Comparison of ENCODE assay signal across 18 cellular contexts in genomic region chr1:158035014-158035413, GRCh38. TPM values are rescaled to one million over a fixed set of nuclear protein-coding genes. Genes with fewer than 3 reads are reported as not detected.
A peak's percentile ranks its signal among the peaks of the same experiment; 100 is the strongest.
DNase-seq lines count a peak whose midpoint lies in the region; ATAC-seq and TF ChIP-seq lines count a peak whose summit lies in the region.
"Had no signal": no experiment of that assay in that cellular context is flagged by ENCODE, and none has a peak within 500 bp of the region (broad histone marks: within the 10 kb centered on the region; RNA-seq: fewer than 3 reads in every experiment).

No MANE protein-coding gene starts in this region.

- H3K36me3 ChIP-seq in ACC112 (ENCODE audit: insufficient read depth, low read length) (no peaks in the 10 kb centered on the region), HEK293 (ENCODE audit: control insufficient read depth in 2 of 2, insufficient read depth in 1 of 2, low read length in 2 of 2) (peaks cover 0 to 4% of the 10 kb centered on the region in 2 experiments; a peak in 1 of 3 replicates), RWPE2 (ENCODE audit: low read depth) (peaks cover 29% of the 10 kb centered on the region)

- no peaks in the 10 kb centered on the region for H3K27me3 Mint-ChIP-seq in mesothelial cell of epicardium (ENCODE audit: low read depth)

- H3K27ac ChIP-seq in ACC112 (ENCODE audit: low read depth, low read length) (peak overlapping the region; percentile 6; the same call in 1 of the 2 replicates), HEK293 (ENCODE audit: extremely low read depth, low read depth, low read length) (no peak overlapping the region), RWPE2 (ENCODE audit: poor library complexity, severe bottlenecking) (peak overlapping the region; percentile 88)

- CTCF ChIA-PET in HEK293 (lab: Yijun Ruan, JAX), result interaction anchor here (0.6 to 4.3 kb wide), 20 partner anchors 9 to 327 kb away, joined by 3 to 55 read pairs (median 4); partner anchors contain the start of gene KIRREL1

- DNase-seq in RWPE2 (ENCODE audit: low spot score) (no peak), mesothelial cell of epicardium (ENCODE audit: low spot score in 2 of 2, unreplicated experiment in 2 of 2) (no peak), ecto neural progenitor cell (ENCODE audit: low spot score) (no peak), iPS-NIHi11 (ENCODE audit: low spot score) (no peak), NCI-H446 (lab: John Stamatoyannopoulos, UW) (no peak)
- DNase-seq: Calu3; CD4-positive, alpha-beta T cell; DMS79 treated with DMSO at 0.1 percent for 48 hours; GF-D8; GOT3; NCI-H1105 treated with DMSO at 0.1 percent for 48 hours; NCI-H187; NCI-H510A; NK-92 treated with Interleukin-12 subunit alpha and Interleukin-12 subunit beta, amount 100 ng/mL, for 24 hours; OCI-M1 had no signal

- H3K4me1 ChIP-seq in ACC112 (ENCODE audit: control insufficient read depth, insufficient read depth, low read length, unreplicated experiment) (peaks cover 45% of the 10 kb centered on the region), HEK293 (ENCODE audit: control insufficient read depth, insufficient read depth, low read length) (no peaks in the 10 kb centered on the region), RWPE2 (ENCODE audit: insufficient read depth, poor library complexity, severe bottlenecking) (peaks cover 24% of the 10 kb centered on the region)

- H3K9me3 ChIP-seq in HEK293 (ENCODE audit: control insufficient read depth, insufficient read depth, low read depth, low read length) (no peaks in the 10 kb centered on the region), RWPE2 (ENCODE audit: severe bottlenecking) (no peaks in the 10 kb centered on the region)

- no peak overlapping the region for H2AFZ ChIP-seq in ACC112 (ENCODE audit: low read length, unreplicated experiment)

- TF ChIP-seq CTCF in HEK293 (tag by site-specific recombination; IDR thresholded peaks at IDR 0.05) (no peak), RWPE2 (IDR thresholded peaks at IDR 0.05; ENCODE audit: poor library complexity, severe bottlenecking) (no peak), mesothelial cell of epicardium (IDR thresholded peaks at IDR 0.05; ENCODE audit: unreplicated experiment) (no peak)

- no peak for ATAC-seq in RWPE2 (ENCODE audit: low read depth)
- ATAC-seq in GM18519 (IDR thresholded peaks at IDR 0.05; ENCODE audit: low FRiP score, unreplicated experiment), result no peak

- no peaks in the 10 kb centered on the region for H3K9me3 Mint-ChIP-seq in mesothelial cell of epicardium
- H3K9me3 Mint-ChIP-seq: CD4-positive, alpha-beta T cell had no signal

- H3K36me3 Mint-ChIP-seq in mesothelial cell of epicardium, result peaks cover 15% of the 10 kb centered on the region

- POLR2A ChIA-PET in HEK293 (lab: Yijun Ruan, JAX), result no interaction called here

- H3K27ac Mint-ChIP-seq in mesothelial cell of epicardium, result peak overlapping the region; percentile 88
- H3K27ac Mint-ChIP-seq: CD4-positive, alpha-beta T cell had no signal

- H3K4me1 Mint-ChIP-seq in mesothelial cell of epicardium, result peaks cover 26% of the 10 kb centered on the region

- peaks cover 52% of the 10 kb centered on the region for H3K79me2 ChIP-seq in ACC112 (ENCODE audit: control insufficient read depth, insufficient read depth, low read length, unreplicated experiment)

- no peak overlapping the region for H3K4me3 Mint-ChIP-seq in mesothelial cell of epicardium
- H3K4me3 Mint-ChIP-seq: CD4-positive, alpha-beta T cell had no signal

- H3K27me3 ChIP-seq in ACC112 (ENCODE audit: insufficient read depth, low read length) (no peaks in the 10 kb centered on the region), RWPE2 (ENCODE audit: insufficient read depth, poor library complexity, severe bottlenecking) (no peaks in the 10 kb centered on the region)

- H3K4me3 ChIP-seq in ACC112 (ENCODE audit: low read depth, low read length) (no peak overlapping the region), HEK293 (ENCODE audit: low read depth, low read length) (no peak overlapping the region), RWPE2 (ENCODE audit: severe bottlenecking) (no peak overlapping the region)

TF ChIP-seq in HEK293, 187 proteins besides CTCF, POLR2A, EP300 and RAD21 (continues in another document):
- no peak for TF ChIP-seq ELK4 (IDR thresholded peaks at IDR 0.05; ENCODE audit: borderline replicate concordance, low read depth, low read length)
- TF ChIP-seq ZNF561 (tag by site-specific recombination; IDR thresholded peaks at IDR 0.05; ENCODE audit: borderline replicate concordance), result no peak
- no peak for TF ChIP-seq ZNF155 (tag by site-specific recombination; IDR thresholded peaks at IDR 0.05)
- TF ChIP-seq ZSCAN5A (tag by site-specific recombination; IDR thresholded peaks at IDR 0.05), result no peak
- no peak for TF ChIP-seq ZSCAN18 (tag by site-specific recombination; IDR thresholded peaks at IDR 0.05)
- peak; percentile 58 for TF ChIP-seq GLIS1 (tag by site-specific recombination; IDR thresholded peaks at IDR 0.05)
- peak; percentile 41; the same call in 1 of the 2 replicates for TF ChIP-seq IKZF3 (tag by site-specific recombination; IDR thresholded peaks at IDR 0.05)
- TF ChIP-seq ZNF837 (tag by site-specific recombination; IDR thresholded peaks at IDR 0.05), result no peak
- peak; percentile 53 for TF ChIP-seq ZNF341 (tag by site-specific recombination; IDR thresholded peaks at IDR 0.05; ENCODE audit: low read depth)
- peak; percentile 31; the same call in 1 of the 2 replicates for TF ChIP-seq ZNF140 (tag by site-specific recombination; IDR thresholded peaks at IDR 0.05)
- no peak for TF ChIP-seq ZNF664 (tag by site-specific recombination; IDR thresholded peaks at IDR 0.05)
- TF ChIP-seq ZBTB7A (tag by site-specific recombination; IDR thresholded peaks at IDR 0.05; ENCODE audit: low read depth), result no peak
- no peak for TF ChIP-seq ZNF707 (tag by site-specific recombination; IDR thresholded peaks at IDR 0.05)
- TF ChIP-seq YY1 (tag by site-specific recombination; IDR thresholded peaks at IDR 0.05), result no peak
- TF ChIP-seq ZNF366 (tag by site-specific recombination; conservative IDR thresholded peaks at IDR 0.05), result peak; percentile 38; the same call in 1 of the 2 replicates
- no peak for TF ChIP-seq WT1 (tag by site-specific recombination; IDR thresholded peaks at IDR 0.05)
- no peak for TF ChIP-seq GLI2 (tag by site-specific recombination; IDR thresholded peaks at IDR 0.05; ENCODE audit: borderline replicate concordance, low read depth)
- TF ChIP-seq ZNF416 (tag by site-specific recombination; IDR thresholded peaks at IDR 0.05), result no peak
- no peak for TF ChIP-seq ZNF239 (tag by site-specific recombination; IDR thresholded peaks at IDR 0.05)
- TF ChIP-seq ZBTB48 (tag by site-specific recombination; IDR thresholded peaks at IDR 0.05), result no peak
- TF ChIP-seq TCF7L2 (IDR thresholded peaks at IDR 0.05; ENCODE audit: borderline replicate concordance, low read depth, low read length), result peak; percentile 85
- TF ChIP-seq ZBTB1 (tag by site-specific recombination; IDR thresholded peaks at IDR 0.05), result no peak
- TF ChIP-seq ZNF26 (tag by site-specific recombination; IDR thresholded peaks at IDR 0.05), result no peak

RNA-seq across cellular contexts. Expression of gene KIRREL1, which starts 41.6 kb away (rescaled TPM):
- 178 to 189 TPM (median 180 TPM) in 3 replicates for total RNA-seq in mesothelial cell of epicardium
- total RNA-seq: CD4-positive, alpha-beta T cell had no signal
